26 cellular contexts compared by ENCODE assay signal in the genomic region with DNA sequence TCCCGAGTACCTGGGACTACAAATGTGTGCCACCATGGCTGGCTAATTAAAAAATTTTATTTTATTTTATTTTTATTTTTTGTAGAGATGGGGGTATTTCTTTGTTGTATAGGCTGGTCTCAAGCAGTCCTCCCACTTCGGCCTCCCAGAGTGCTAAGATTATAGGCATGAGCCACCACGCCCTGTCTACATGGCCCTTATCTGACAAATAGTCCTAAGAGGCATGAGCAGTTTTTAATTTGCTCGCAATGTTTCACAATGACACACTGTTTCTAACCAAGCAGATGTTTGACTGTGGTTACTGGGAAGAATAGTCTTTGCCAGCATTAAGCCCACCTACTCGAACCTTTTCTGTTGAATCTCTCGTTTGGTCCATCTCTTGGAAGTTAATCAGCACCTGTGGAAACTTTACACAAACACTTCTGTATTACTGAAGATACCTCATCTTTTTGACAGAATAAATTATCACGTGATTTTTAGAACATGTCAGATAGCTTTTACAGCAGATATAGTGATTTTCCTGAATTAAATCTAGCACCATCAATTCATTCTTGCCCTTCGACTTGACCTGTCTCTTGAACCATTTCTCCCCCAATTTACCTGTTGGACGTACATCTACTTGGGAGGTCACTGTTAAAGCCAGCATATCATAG.
"Had no signal": no experiment of that assay in that cellular context is flagged by ENCODE, and none has a peak within 500 bp of the region (broad histone marks: within the 10 kb centered on the region; RNA-seq: fewer than 3 reads in every experiment).

No MANE protein-coding gene starts in this region.

- H3K4me1 Mint-ChIP-seq: neural progenitor cell had no signal

- H3K27ac ChIP-seq: esophagus squamous epithelium, gastroesophageal sphincter, left lung, lower lobe of right lung, neural progenitor cell, ovary, right atrium auricular region, sigmoid colon, suprapubic skin, thyroid gland, upper lobe of left lung, vagina had no signal

- H3K9ac ChIP-seq: neural progenitor cell had no signal

- H3K9me3 ChIP-seq: esophagus squamous epithelium, gastroesophageal sphincter, left lung, lower lobe of right lung, ovary, right atrium auricular region, sigmoid colon, suprapubic skin, thyroid gland, upper lobe of left lung, vagina had no signal

- H2AFZ ChIP-seq: neural progenitor cell had no signal

- ATAC-seq: gastroesophageal sphincter; left lung; lower lobe of right lung; natural killer cell treated with Interleukin-12 subunit alpha and Interleukin-12 subunit beta and Interleukin-15 and Interleukin-18, amount 100 ng/mL, for 72 hours; stimulated activated effector memory CD8-positive, alpha-beta T cell treated with anti-CD3 and anti-CD28 coated beads, Interleukin-12 subunit alpha, Interleukin-12 subunit beta, amount 100 ng/mL, for 72 hours; stimulated activated naive CD8-positive, alpha-beta T cell treated with anti-CD3 and anti-CD28 coated beads, Interleukin-15, Interleukin-2, amounts not matched to agents 100 U/mL and 50 U/mL, for 24 hours had no signal

- DNase-seq: effector memory CD4-positive, alpha-beta T cell; esophagus squamous epithelium; foreskin fibroblast; glutamatergic neuron; islet precursor cell; left lung; lower lobe of right lung; nucleus accumbens; ovary; sigmoid colon; stimulated activated CD4-positive, alpha-beta T cell treated with anti-CD3 and anti-CD28 coated beads, Interleukin-4, amount 100 ng/mL, for 1 hour; stimulated activated CD8-positive, alpha-beta memory T cell treated with anti-CD3 and anti-CD28 coated beads, Interleukin-4, amount 100 ng/mL, for 48 hours; stimulated activated naive CD8-positive, alpha-beta T cell treated with anti-CD3 and anti-CD28 coated beads, Interleukin-15, Interleukin-2, amounts not matched to agents 100 U/mL and 50 U/mL, for 24 hours; thyroid gland; upper lobe of left lung had no signal

- H3K27me3 Mint-ChIP-seq: memory B cell; natural killer cell treated with Interleukin-12 subunit alpha and Interleukin-12 subunit beta and Interleukin-15 and Interleukin-18, amount 100 ng/mL, for 72 hours had no signal

- H3K4me2 ChIP-seq: neural progenitor cell, smooth muscle cell had no signal

- H3K27ac Mint-ChIP-seq: memory B cell; mesothelial cell of epicardium; natural killer cell treated with Interleukin-12 subunit alpha and Interleukin-12 subunit beta and Interleukin-15 and Interleukin-18, amount 100 ng/mL, for 72 hours; neural progenitor cell; stimulated activated effector memory CD8-positive, alpha-beta T cell treated with anti-CD3 and anti-CD28 coated beads, Interleukin-12 subunit alpha, Interleukin-12 subunit beta, amount 100 ng/mL, for 72 hours had no signal

- H3K4me3 Mint-ChIP-seq: memory B cell; mesothelial cell of epicardium; natural killer cell treated with Interleukin-12 subunit alpha and Interleukin-12 subunit beta and Interleukin-15 and Interleukin-18, amount 100 ng/mL, for 72 hours; neural progenitor cell; stimulated activated effector memory CD8-positive, alpha-beta T cell treated with anti-CD3 and anti-CD28 coated beads, Interleukin-12 subunit alpha, Interleukin-12 subunit beta, amount 100 ng/mL, for 72 hours had no signal

- H3K36me3 ChIP-seq: left lung, neural progenitor cell, ovary, right atrium auricular region, sigmoid colon, suprapubic skin, thyroid gland, vagina had no signal

- H3K9me3 Mint-ChIP-seq: memory B cell; mesothelial cell of epicardium; natural killer cell treated with Interleukin-12 subunit alpha and Interleukin-12 subunit beta and Interleukin-15 and Interleukin-18, amount 100 ng/mL, for 72 hours; neural progenitor cell; stimulated activated effector memory CD8-positive, alpha-beta T cell treated with anti-CD3 and anti-CD28 coated beads, Interleukin-12 subunit alpha, Interleukin-12 subunit beta, amount 100 ng/mL, for 72 hours had no signal

- H3K4me3 ChIP-seq: esophagus squamous epithelium, gastroesophageal sphincter, left lung, lower lobe of right lung, neural progenitor cell, ovary, right atrium auricular region, sigmoid colon, smooth muscle cell, suprapubic skin, thyroid gland, upper lobe of left lung, vagina had no signal

- FAIRE-seq: endometrium had no signal

- H3K4me1 ChIP-seq: neural progenitor cell had no signal

- H3K27me3 ChIP-seq: esophagus squamous epithelium, gastroesophageal sphincter, left lung, neural progenitor cell, ovary, right atrium auricular region, sigmoid colon, suprapubic skin, thyroid gland, upper lobe of left lung, vagina had no signal

- H3K36me3 Mint-ChIP-seq: natural killer cell treated with Interleukin-12 subunit alpha and Interleukin-12 subunit beta and Interleukin-15 and Interleukin-18, amount 100 ng/mL, for 72 hours; stimulated activated effector memory CD8-positive, alpha-beta T cell treated with anti-CD3 and anti-CD28 coated beads, Interleukin-12 subunit alpha, Interleukin-12 subunit beta, amount 100 ng/mL, for 72 hours had no signal
